In genomic region chr11:75773595-75774353, GRCh38 we compare ENCODE assay signal across 8 cellular contexts. TPM values are rescaled to one million over a fixed set of nuclear protein-coding genes. Genes with fewer than 3 reads are reported as not detected.
A peak's percentile ranks its signal among the peaks of the same experiment; 100 is the strongest.
DNase-seq lines count a peak whose midpoint lies in the region; ATAC-seq and TF ChIP-seq lines count a peak whose summit lies in the region.

No MANE protein-coding gene starts in this region.

- peaks cover 27% of the 10 kb centered on the region for H3K4me1 Mint-ChIP-seq in neural progenitor cell

- no peaks in the 10 kb centered on the region for H4K20me1 ChIP-seq in neural progenitor cell (ENCODE audit: low read depth)

- peaks cover 15% of the 10 kb centered on the region for H3F3A ChIP-seq in neural progenitor cell (ENCODE audit: low read depth)

- intact Hi-C loops in ascending aorta (cut with DNase I) = no loop called here

- no peak overlapping the region for H3K4me3 Mint-ChIP-seq in neural progenitor cell

- H3K27me3 ChIP-seq in neural progenitor cell (peaks cover 27% of the 10 kb centered on the region), ascending aorta (no peaks in the 10 kb centered on the region), H7 (ENCODE audit: control insufficient read depth, insufficient read depth, low read length) (peaks cover 30% of the 10 kb centered on the region)

- peak overlapping the region; percentile 6 for H3K27ac Mint-ChIP-seq in neural progenitor cell

- H3K4me1 ChIP-seq in neural progenitor cell (peaks cover 10% of the 10 kb centered on the region), ascending aorta (peaks cover 0 to 5% of the 10 kb centered on the region in 2 donors)

- H3K36me3 Mint-ChIP-seq in neural progenitor cell = no peaks in the 10 kb centered on the region

- DNase-seq in NOMO-1 (lab: John Stamatoyannopoulos, UW; ENCODE audit: unreplicated experiment in 2 of 2) (peak; percentile 68 to 81), neural progenitor cell (ENCODE audit: low spot score) (no peak), ascending aorta (ENCODE audit: low spot score in 2 of 2) (no peak), NCI-H69 (lab: John Stamatoyannopoulos, UW) (no peak), H7 (no peak), iPS-NIHi11 (ENCODE audit: low spot score) (no peak)

- no peak for TF ChIP-seq CTCF in neural progenitor cell (IDR thresholded peaks at IDR 0.05)
- TF ChIP-seq CTCF in ascending aorta (IDR thresholded peaks at IDR 0.05) = no peak

- H3K4me2 ChIP-seq in neural progenitor cell = no peak overlapping the region

- H3K4me3 ChIP-seq in neural progenitor cell (no peak overlapping the region), ascending aorta (no peak overlapping the region), H7 (ENCODE audit: insufficient read depth, low read depth, low read length) (no peak overlapping the region)

- H3K9me3 Mint-ChIP-seq in neural progenitor cell = peaks cover 2% of the 10 kb centered on the region

- no peak overlapping the region for H2AFZ ChIP-seq in neural progenitor cell (replicated peaks)

- H3K36me3 ChIP-seq in neural progenitor cell = no peaks in the 10 kb centered on the region
- no peaks in the 10 kb centered on the region for H3K36me3 ChIP-seq in ascending aorta
- H3K36me3 ChIP-seq in H7 (replicated peaks; ENCODE audit: control insufficient read depth, insufficient read depth, low read length) = no peaks in the 10 kb centered on the region

- H3K9me3 ChIP-seq in neural progenitor cell (ENCODE audit: low read depth) (no peaks in the 10 kb centered on the region), ascending aorta (no peaks in the 10 kb centered on the region)

- peaks cover 8% of the 10 kb centered on the region for H3K27me3 Mint-ChIP-seq in neural progenitor cell (ENCODE audit: insufficient read depth, low read depth)

- ATAC-seq in GM18907 (IDR thresholded peaks at IDR 0.05; ENCODE audit: unreplicated experiment) (peak; percentile 83), HG02623 (IDR thresholded peaks at IDR 0.05; ENCODE audit: unreplicated experiment) (peak; percentile 86)

- no peak overlapping the region for H3K9ac ChIP-seq in neural progenitor cell

- no peaks in the 10 kb centered on the region for H3K79me2 ChIP-seq in neural progenitor cell (ENCODE audit: low read depth)

- H3K27ac ChIP-seq in neural progenitor cell (no peak overlapping the region), ascending aorta (no peak overlapping the region)

RNA-seq across cellular contexts. Expression of gene DGAT2, which starts 5.2 kb away (rescaled TPM):
- total RNA-seq in neural progenitor cell (ENCODE audit: low replicate concordance) (1.7 and 4.4 TPM in 2 replicates), ascending aorta (26.2 TPM)
- 1.1 and 1.3 TPM in 2 replicates for total RNA-seq in H7 (2014; rRNA removed; shearing (Covaris generic))

RNA-seq across cellular contexts. Expression of gene UVRAG, which starts 41.2 kb away (rescaled TPM):
- total RNA-seq in neural progenitor cell (ENCODE audit: low replicate concordance) = 30.6 and 34.0 TPM in 2 replicates
- 45.2 TPM for total RNA-seq in ascending aorta
- 16.4 and 21.9 TPM in 2 replicates for total RNA-seq in H7 (2014; rRNA removed; shearing (Covaris generic))

RNA-seq across cellular contexts. Expression of gene MOGAT2, which starts 56.1 kb away (rescaled TPM):
- 0.09 TPM in 1 of 2 replicates, not detected in the other for total RNA-seq in neural progenitor cell (ENCODE audit: low replicate concordance)
- total RNA-seq in ascending aorta = not detected
- not detected in 2 replicates for total RNA-seq in H7 (2014; rRNA removed; shearing (Covaris generic))

Comparison
In these comparisons a context has a peak if more than half of its experiments do, and no peak if none do; other contexts are left out.
1. DNase-seq: peak in NOMO-1 (2 of 2); none in neural progenitor cell (single experiment), ascending aorta (0 of 2), NCI-H69 (single experiment), H7 (single experiment) and iPS-NIHi11 (single experiment).